ENCODE assay signal across 8 cellular contexts in genomic region chr1:224245188-224245587, GRCh38.
DNase-seq lines count a peak whose midpoint lies in the region; TF ChIP-seq lines count a peak whose summit lies in the region.

No MANE protein-coding gene starts in this region.

- peak overlapping the region; percentile 45 to 72 (median 59) for H3K4me2 ChIP-seq in BLaER1 treated with 17β-estradiol and CSF1 and Interleukin-3, amounts not matched to agents 10 nM and 100 nM
- no peak overlapping the region for H3K4me2 ChIP-seq in H9 (ENCODE audit: insufficient read depth, insufficient read length, low read length)

- no peak overlapping the region for H2BK120ac ChIP-seq in H9 (ENCODE audit: low read depth, low read length, poor library complexity, severe bottlenecking)

- H2AK5ac ChIP-seq in H9 (ENCODE audit: insufficient read length, low read length) = no peak overlapping the region

- H3K9me3 Mint-ChIP-seq in H9 = no peaks in the 10 kb centered on the region

- no peak overlapping the region for H2BK20ac ChIP-seq in H9 (ENCODE audit: low read depth, low read length, poor library complexity, severe bottlenecking)

- H3K27me3 Mint-ChIP-seq in H9 (ENCODE audit: low read depth) = no peaks in the 10 kb centered on the region

- no peak overlapping the region for H4K91ac ChIP-seq in H9 (ENCODE audit: insufficient read length, low read depth, low read length)

- H3K27me3 ChIP-seq in BLaER1 treated with 17β-estradiol and CSF1 and Interleukin-3, amounts not matched to agents 10 nM and 100 nM = no peaks in the 10 kb centered on the region
- H3K27me3 ChIP-seq in esophagus squamous epithelium (no peaks in the 10 kb centered on the region), H9 (ENCODE audit: insufficient read depth, low read length) (no peaks in the 10 kb centered on the region)

- no peak overlapping the region for H3K18ac ChIP-seq in H9 (ENCODE audit: insufficient read length, low read depth, low read length)

- H2AFZ ChIP-seq in H9 (ENCODE audit: low read length) = no peak overlapping the region

- H3K14ac ChIP-seq in H9 (ENCODE audit: insufficient read depth, low read length) = no peak overlapping the region

- no peak overlapping the region for H4K8ac ChIP-seq in H9 (replicated peaks; ENCODE audit: insufficient read length, low read depth, low read length)

- TF ChIP-seq POLR2A in esophagus squamous epithelium (IDR thresholded peaks at IDR 0.05) = no peak

- peaks cover 20 to 87% (median 57%) of the 10 kb centered on the region in 11 experiments for H3K36me3 ChIP-seq in BLaER1 treated with 17β-estradiol and CSF1 and Interleukin-3, amounts not matched to agents 10 nM and 100 nM
- peaks cover 0 to 84% (median 0%) of the 10 kb centered on the region in 3 donors for H3K36me3 ChIP-seq in esophagus squamous epithelium

- H3K23me2 ChIP-seq in H9 (ENCODE audit: insufficient read length, low read depth, low read length, poor library complexity, severe bottlenecking) = no peaks in the 10 kb centered on the region

- no peak overlapping the region for H3T11ph ChIP-seq in H9 (ENCODE audit: low read length)

- in situ Hi-C loops in SK-MEL-5 (cut with HindIII; ENCODE audit: low pct_unique_long_range_greater_than_20kb, low sequenced_read_pairs) = no loop called here

- H3K4me3 ChIP-seq in BLaER1 treated with 17β-estradiol and CSF1 and Interleukin-3, amounts not matched to agents 10 nM and 100 nM = no peak overlapping the region
- H3K4me3 ChIP-seq in HFF-Myc (replicated peaks; ENCODE audit: low read depth, low read length) (no peak overlapping the region), esophagus squamous epithelium (no peak overlapping the region)

- no peaks in the 10 kb centered on the region for H3K9me3 ChIP-seq in BLaER1 treated with 17β-estradiol and CSF1 and Interleukin-3, amounts not matched to agents 10 nM and 100 nM (replicated peaks in 1 of 11)
- H3K9me3 ChIP-seq in esophagus squamous epithelium (no peaks in the 10 kb centered on the region), H9 (ENCODE audit: control insufficient read depth, low read depth, low read length) (no peaks in the 10 kb centered on the region)

- peaks cover 20 to 37% (median 26%) of the 10 kb centered on the region in 10 experiments for H3K4me1 ChIP-seq in BLaER1 treated with 17β-estradiol and CSF1 and Interleukin-3, amounts not matched to agents 10 nM and 100 nM
- H3K4me1 ChIP-seq in esophagus squamous epithelium (peaks cover 0 to 11% (median 5%) of the 10 kb centered on the region in 3 donors), H9 (ENCODE audit: insufficient read depth, low read length) (no peaks in the 10 kb centered on the region; the same call in 1 of the 2 replicates)

- peaks cover 19 to 46% (median 45%) of the 10 kb centered on the region in 3 experiments for H3K36me3 Mint-ChIP-seq in H9 (ENCODE audit: insufficient read depth in 1 of 3, low read depth in 3 of 3)

- intact Hi-C loops in esophagus squamous epithelium (cut with DNase I) = no loop called here

- peak overlapping the region; percentile 52 to 95 (median 85) for H3K27ac ChIP-seq in BLaER1 treated with 17β-estradiol and CSF1 and Interleukin-3, amounts not matched to agents 10 nM and 100 nM
- peak overlapping the region in 3 of 4 donors; percentile 6 to 58 (median 49) for H3K27ac ChIP-seq in esophagus squamous epithelium
- no peak overlapping the region for H3K27ac ChIP-seq in H9 (ENCODE audit: insufficient read length, low read depth, low read length)

- peak overlapping the region in 1 of 3 experiments; percentile 65; a peak in 3 of 7 replicates for H3K27ac Mint-ChIP-seq in H9

- no peaks in the 10 kb centered on the region for H4K20me1 ChIP-seq in BLaER1 treated with 17β-estradiol and CSF1 and Interleukin-3, amounts not matched to agents 10 nM and 100 nM
- H4K20me1 ChIP-seq in H9 (ENCODE audit: control insufficient read depth, insufficient read depth, insufficient read length) = no peaks in the 10 kb centered on the region

- H2BK12ac ChIP-seq in H9 (ENCODE audit: insufficient read length, low read depth, low read length) = no peak overlapping the region

- no peak overlapping the region for H3K56ac ChIP-seq in H9 (ENCODE audit: insufficient read length, low read depth, low read length)

- no peak overlapping the region for H4K5ac ChIP-seq in H9 (ENCODE audit: insufficient read length, low read depth, low read length)

- H3K9ac ChIP-seq in BLaER1 treated with 17β-estradiol and CSF1 and Interleukin-3, amounts not matched to agents 10 nM and 100 nM = peak overlapping the region; percentile 24 to 75 (median 63); a peak in 20 of 22 replicates
- H3K9ac ChIP-seq in H9 (ENCODE audit: extremely low read depth, insufficient read length, low read length) = no peak overlapping the region

- 40% methylated on average over 1 of the region's 1 CpG; no CpG with 5 or more reads in 1 of the 2 donors for WGBS in esophagus squamous epithelium, 2 donors
- WGBS in H9 (ENCODE audit: extremely low coverage, insufficient read length, low lambda C conversion rate) = no CpG with 5 or more reads among the region's 1 CpG

- H3K4ac ChIP-seq in H9 (ENCODE audit: low read depth, low read length) = no peak overlapping the region

- H2BK15ac ChIP-seq in H9 (ENCODE audit: low read depth, low read length) = no peak overlapping the region

- H3K79me2 ChIP-seq in H9 (ENCODE audit: insufficient read depth, low read length) = no peaks in the 10 kb centered on the region

- peaks cover 0 to 4% of the 10 kb centered on the region in 2 experiments; a peak in 1 of 4 replicates for H3K4me1 Mint-ChIP-seq in H9

- TF ChIP-seq CTCF in HFF-Myc (IDR thresholded peaks at IDR 0.05; ENCODE audit: low read depth, low read length, missing control alignments) = no peak
- TF ChIP-seq CTCF in esophagus squamous epithelium (IDR thresholded peaks at IDR 0.05) = no peak
- TF ChIP-seq CTCF in H9 (conservative IDR thresholded peaks at IDR 0.05) = no peak

- no peak overlapping the region for H3K23ac ChIP-seq in H9 (ENCODE audit: insufficient read length, low read depth, low read length)

- DNase-seq in HFF-Myc (ENCODE audit: extremely low read depth, low read depth) = peak; percentile 35
- peak; percentile 50 for DNase-seq in SK-MEL-5 (ENCODE audit: low read depth, low spot score)
- no peak for DNase-seq in esophagus squamous epithelium (lab: John Stamatoyannopoulos, UW)
- DNase-seq in pulmonary artery endothelial cell (ENCODE audit: low read depth, low spot score) = peak; percentile 97
- DNase-seq in ecto neural progenitor cell (ENCODE audit: low spot score) = no peak
- no peak for DNase-seq in SW480 (ENCODE audit: low spot score)
- no peak for DNase-seq in H9

- no peak overlapping the region for H2BK5ac ChIP-seq in H9 (ENCODE audit: insufficient read length, low read length)

- no peak overlapping the region for H3K4me3 Mint-ChIP-seq in H9

- no peaks in the 10 kb centered on the region for H3K79me1 ChIP-seq in H9 (ENCODE audit: insufficient read depth, low read depth, low read length, poor library complexity, severe bottlenecking)

Comparison
In these comparisons a context has a peak if more than half of its experiments do, and no peak if none do; other contexts are left out.
1. DNase-seq: peak in HFF-Myc (single experiment), SK-MEL-5 (single experiment) and pulmonary artery endothelial cell (single experiment); none in esophagus squamous epithelium (single experiment), ecto neural progenitor cell (single experiment), SW480 (single experiment) and H9 (single experiment).